In the genomic region with DNA sequence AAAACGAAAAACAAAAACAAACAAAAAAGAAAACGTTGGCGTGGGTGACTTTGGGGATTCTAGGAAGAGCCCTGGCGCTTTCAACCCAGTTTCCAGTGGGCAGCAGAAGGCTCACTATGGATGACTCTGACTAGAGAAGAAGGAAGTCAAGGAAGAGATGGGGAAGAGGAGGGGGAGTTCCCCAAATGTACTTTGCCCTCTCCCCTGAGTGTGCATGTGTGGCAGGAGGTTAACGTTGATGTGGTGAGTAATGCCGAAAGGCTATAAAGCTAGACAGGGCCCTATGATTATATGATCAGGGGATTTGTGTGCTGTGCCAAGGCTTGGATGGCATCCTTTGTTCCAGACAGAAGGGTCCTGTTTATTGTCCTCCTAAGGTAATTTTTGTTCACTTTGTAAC, we compare ENCODE assay signal across 7 cellular contexts. TPM values are rescaled to one million over a fixed set of nuclear protein-coding genes. Genes with fewer than 3 reads are reported as not detected.
"Had no signal": no experiment of that assay in that cellular context is flagged by ENCODE, and none has a peak within 500 bp of the region (broad histone marks: within the 10 kb centered on the region; RNA-seq: fewer than 3 reads in every experiment).

No MANE protein-coding gene starts in this region.

RNA-seq across cellular contexts. Expression of a gene that starts 0.9 kb away (rescaled TPM):
- total RNA-seq: bronchial epithelial cell, endodermal cell, esophagus squamous epithelium, osteoblast, posterior vena cava, smooth muscle cell, vagina had no signal
